In the genomic region with DNA sequence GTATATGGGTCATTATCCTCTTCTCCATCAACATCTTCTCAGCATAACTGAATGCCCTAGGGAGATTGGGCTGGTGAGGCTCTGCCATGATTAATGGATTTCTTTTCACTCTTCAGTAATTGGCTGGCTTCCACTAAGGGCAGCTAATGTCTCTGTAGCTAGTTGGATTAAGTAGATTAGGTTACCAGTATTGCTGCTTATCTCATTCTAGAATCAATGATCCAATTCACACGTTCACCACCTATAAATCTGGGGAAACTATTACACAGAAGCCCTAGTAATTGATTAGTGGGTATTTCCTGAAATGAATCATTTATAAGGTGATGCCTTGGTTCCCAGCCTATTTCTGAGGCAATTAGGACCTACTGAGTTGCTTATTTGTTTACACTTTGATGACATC, we compare ENCODE assay signal across 33 cellular contexts.
DNase-seq lines count a peak whose midpoint lies in the region; ATAC-seq and TF ChIP-seq lines count a peak whose summit lies in the region.
"Had no signal": no experiment of that assay in that cellular context is flagged by ENCODE, and none has a peak within 500 bp of the region (broad histone marks: within the 10 kb centered on the region; RNA-seq: fewer than 3 reads in every experiment).

No MANE protein-coding gene starts in this region.

- H3K27ac Mint-ChIP-seq in MCF 10A (ENCODE audit: low read depth, unreplicated experiment) = peak overlapping the region; percentile 63
- no peak overlapping the region for H3K27ac Mint-ChIP-seq in activated T-helper 17 cell treated with anti-CD3 and anti-CD28 coated beads, Interleukin-2, amount 50 U/mL, for 72 hours
- H3K27ac Mint-ChIP-seq: activated CD4-positive, alpha-beta memory T cell treated with anti-CD3 and anti-CD28 coated beads, Interleukin-2, amount 10 ng/mL, durations not matched to agents 7 days and 5 days; B cell; CD8-positive, alpha-beta memory T cell; effector memory CD8-positive, alpha-beta T cell; immature natural killer cell; stimulated activated naive CD8-positive, alpha-beta T cell treated with anti-CD3 and anti-CD28 coated beads, Interleukin-15, amount 100 ng/mL, for 72 hours; T-helper 1 cell treated with Interleukin-12 subunit alpha and Interleukin-12 subunit beta and Interleukin-4 antibody, amounts not matched to agents 30 μg/mL and 1 μg/mL, for 36 hours had no signal

- WGBS in prostate gland = 37% methylated on average over 1 of the region's 1 CpG

- no peak for ATAC-seq in Right ventricle myocardium inferior
- no peak for ATAC-seq in activated T-helper 17 cell treated with anti-CD3 and anti-CD28 coated beads, Interleukin-2, amount 50 U/mL, for 72 hours (replicated peaks)
- ATAC-seq: effector memory CD8-positive, alpha-beta T cell; K562; left colon; psoas muscle; stimulated activated naive CD8-positive, alpha-beta T cell treated with anti-CD3 and anti-CD28 coated beads, Interleukin-15, amount 100 ng/mL, for 72 hours had no signal

- H3K4me3 ChIP-seq in breast epithelium = no peak overlapping the region
- H3K4me3 ChIP-seq in epithelial cell of esophagus (ENCODE audit: low read length) = no peak overlapping the region
- H3K4me3 ChIP-seq in uterus = no peak overlapping the region
- H3K4me3 ChIP-seq in prostate gland = no peak overlapping the region
- H3K4me3 ChIP-seq: cardiac muscle cell, coronary artery, esophagus squamous epithelium, K562, MG63, psoas muscle, SJSA1, transverse colon had no signal

- TF ChIP-seq POLR2A in breast epithelium (IDR thresholded peaks at IDR 0.05) (no peak), uterus (IDR thresholded peaks at IDR 0.05) (no peak), prostate gland (IDR thresholded peaks at IDR 0.05) (no peak)

- BruUV-seq in MCF 10A (replicated peaks; lab: Mats Ljungman, UMichigan) = no TSS peak

- no peak overlapping the region for H3K4me3 Mint-ChIP-seq in MCF 10A (ENCODE audit: unreplicated experiment)
- no peak overlapping the region for H3K4me3 Mint-ChIP-seq in activated T-helper 17 cell treated with anti-CD3 and anti-CD28 coated beads, Interleukin-2, amount 50 U/mL, for 72 hours
- H3K4me3 Mint-ChIP-seq: activated CD4-positive, alpha-beta memory T cell treated with anti-CD3 and anti-CD28 coated beads, Interleukin-2, amount 10 ng/mL, durations not matched to agents 7 days and 5 days; B cell; CD8-positive, alpha-beta memory T cell; effector memory CD8-positive, alpha-beta T cell; immature natural killer cell; stimulated activated naive CD8-positive, alpha-beta T cell treated with anti-CD3 and anti-CD28 coated beads, Interleukin-15, amount 100 ng/mL, for 72 hours; T-helper 1 cell treated with Interleukin-12 subunit alpha and Interleukin-12 subunit beta and Interleukin-4 antibody, amounts not matched to agents 30 μg/mL and 1 μg/mL, for 36 hours had no signal

- no peaks in the 10 kb centered on the region for H3K9me3 Mint-ChIP-seq in MCF 10A (ENCODE audit: unreplicated experiment)
- no peaks in the 10 kb centered on the region for H3K9me3 Mint-ChIP-seq in activated T-helper 17 cell treated with anti-CD3 and anti-CD28 coated beads, Interleukin-2, amount 50 U/mL, for 72 hours
- H3K9me3 Mint-ChIP-seq: activated CD4-positive, alpha-beta memory T cell treated with anti-CD3 and anti-CD28 coated beads, Interleukin-2, amount 10 ng/mL, durations not matched to agents 7 days and 5 days; effector memory CD8-positive, alpha-beta T cell; immature natural killer cell; stimulated activated naive CD8-positive, alpha-beta T cell treated with anti-CD3 and anti-CD28 coated beads, Interleukin-15, amount 100 ng/mL, for 72 hours; T-helper 1 cell treated with Interleukin-12 subunit alpha and Interleukin-12 subunit beta and Interleukin-4 antibody, amounts not matched to agents 30 μg/mL and 1 μg/mL, for 36 hours had no signal

- TF ChIP-seq CTCF in MCF 10A (IDR thresholded peaks at IDR 0.05; ENCODE audit: unreplicated experiment) (no peak), breast epithelium (IDR thresholded peaks at IDR 0.05) (no peak), epithelial cell of esophagus (IDR thresholded peaks at IDR 0.05; ENCODE audit: insufficient read depth, low read depth, low read length, missing control alignments) (no peak), uterus (IDR thresholded peaks at IDR 0.05) (no peak), prostate gland (IDR thresholded peaks at IDR 0.05) (no peak)

- peaks cover 6% of the 10 kb centered on the region for H3K36me3 Mint-ChIP-seq in MCF 10A (ENCODE audit: insufficient read depth, unreplicated experiment)
- H3K36me3 Mint-ChIP-seq in activated T-helper 17 cell treated with anti-CD3 and anti-CD28 coated beads, Interleukin-2, amount 50 U/mL, for 72 hours (ENCODE audit: low read depth) = no peaks in the 10 kb centered on the region
- H3K36me3 Mint-ChIP-seq: CD8-positive, alpha-beta memory T cell; immature natural killer cell had no signal

- CTCF ChIA-PET in MCF 10A (lab: Yijun Ruan, JAX) = interaction anchor here (1.0 to 1.5 kb wide), 5 partner anchors 11 to 290 kb away, joined by 3 to 7 read pairs (median 3); no protein-coding TSS in a partner anchor

- H3K36me3 ChIP-seq in breast epithelium (no peaks in the 10 kb centered on the region), uterus (no peaks in the 10 kb centered on the region), prostate gland (no peaks in the 10 kb centered on the region)
- H3K36me3 ChIP-seq: cardiac muscle cell, esophagus squamous epithelium, MG63, neutrophil, SJSA1, transverse colon had no signal

- DNase-seq in MCF 10A (ENCODE audit: unreplicated experiment) = no peak
- DNase-seq in breast epithelium (ENCODE audit: low spot score in 2 of 2) = no peak
- DNase-seq in NCI-H82 treated with DMSO at 0.1 percent for 48 hours (lab: John Stamatoyannopoulos, UW; ENCODE audit: unreplicated experiment) = peak; percentile 92
- peak; percentile 33 for DNase-seq in epithelial cell of esophagus (ENCODE audit: low read depth)
- no peak for DNase-seq in uterus
- DNase-seq in Right ventricle myocardium inferior (ENCODE audit: missing footprints) = no peak
- no peak for DNase-seq in prostate gland (ENCODE audit: low spot score)
- DNase-seq: activated CD4-positive, alpha-beta memory T cell treated with anti-CD3 and anti-CD28 coated beads, Interleukin-2, amount 10 ng/mL, durations not matched to agents 7 days and 5 days; activated CD4-positive, CD25-positive, alpha-beta regulatory T cell treated with anti-CD3 and anti-CD28 coated beads, Interleukin-2, amount 50 U/mL, for 72 hours; activated CD8-positive, alpha-beta memory T cell treated with anti-CD3 and anti-CD28 coated beads, Interleukin-2, amount 50 U/mL, for 48 hours; activated naive CD4-positive, alpha-beta T cell treated with anti-CD3 and anti-CD28 coated beads, Interleukin-2, amount 50 U/mL, for 16 hours; amniotic stem cell; CD8-positive, alpha-beta memory T cell; effector memory CD8-positive, alpha-beta T cell; esophagus squamous epithelium; foreskin melanocyte; hypothalamus; immature natural killer cell; left colon; MG63; NCI-H2029 treated with DMSO at 0.1 percent for 48 hours; NCI-H510A; psoas muscle; stimulated activated naive CD8-positive, alpha-beta T cell treated with anti-CD3 and anti-CD28 coated beads, Interleukin-15, amount 100 ng/mL, for 72 hours; transverse colon had no signal

- POLR2A ChIA-PET in MCF 10A (lab: Yijun Ruan, JAX) = interaction anchor here (0.6 to 2.5 kb wide), 8 partner anchors 11 to 316 kb away, joined by 3 to 34 read pairs (median 4); a partner anchor contains a TSS

- intact Hi-C loops in MCF 10A (cut with micrococcal nuclease) = loop anchor here (5.0 kb wide), 1 partner anchor 142 kb away; no protein-coding TSS in a partner anchor
- intact Hi-C loops in breast epithelium (cut with DNase I; ENCODE audit: low total_unique reads) = no loop called here
- intact Hi-C loops in uterus (cut with DNase I; ENCODE audit: low total_unique reads) = no loop called here
- intact Hi-C loops in Right ventricle myocardium inferior (cut with DNase I) = no loop called here
- intact Hi-C loops in prostate gland (cut with DNase I) = no loop called here

- H3K4me1 ChIP-seq in breast epithelium (no peaks in the 10 kb centered on the region), uterus (no peaks in the 10 kb centered on the region), prostate gland (replicated peaks) (peaks cover 5% of the 10 kb centered on the region)
- H3K4me1 ChIP-seq: psoas muscle, SJSA1, transverse colon had no signal

- no peaks in the 10 kb centered on the region for H3K27me3 ChIP-seq in breast epithelium
- no peaks in the 10 kb centered on the region for H3K27me3 ChIP-seq in uterus
- no peaks in the 10 kb centered on the region for H3K27me3 ChIP-seq in prostate gland (replicated peaks; ENCODE audit: insufficient read depth)
- H3K27me3 ChIP-seq: cardiac muscle cell, esophagus squamous epithelium, MG63, neutrophil, transverse colon had no signal

- H3K4me1 Mint-ChIP-seq in MCF 10A (ENCODE audit: insufficient read depth, unreplicated experiment) = peaks cover 55% of the 10 kb centered on the region
- no peaks in the 10 kb centered on the region for H3K4me1 Mint-ChIP-seq in activated T-helper 17 cell treated with anti-CD3 and anti-CD28 coated beads, Interleukin-2, amount 50 U/mL, for 72 hours
- H3K4me1 Mint-ChIP-seq: activated CD4-positive, alpha-beta memory T cell treated with anti-CD3 and anti-CD28 coated beads, Interleukin-2, amount 10 ng/mL, durations not matched to agents 7 days and 5 days; B cell; CD8-positive, alpha-beta memory T cell; immature natural killer cell; stimulated activated naive CD8-positive, alpha-beta T cell treated with anti-CD3 and anti-CD28 coated beads, Interleukin-15, amount 100 ng/mL, for 72 hours had no signal

- no peak overlapping the region for H3K27ac ChIP-seq in breast epithelium
- peak overlapping the region; percentile 2 to 6 for H3K27ac ChIP-seq in uterus
- H3K27ac ChIP-seq in prostate gland = peak overlapping the region in 1 of 2 donors; percentile 16
- H3K27ac ChIP-seq: cardiac muscle cell, coronary artery, neutrophil, psoas muscle, SJSA1, transverse colon had no signal

- no peaks in the 10 kb centered on the region for H3K27me3 Mint-ChIP-seq in MCF 10A (ENCODE audit: insufficient read depth, unreplicated experiment)
- peaks cover 4% of the 10 kb centered on the region for H3K27me3 Mint-ChIP-seq in activated T-helper 17 cell treated with anti-CD3 and anti-CD28 coated beads, Interleukin-2, amount 50 U/mL, for 72 hours
- H3K27me3 Mint-ChIP-seq: activated CD4-positive, alpha-beta memory T cell treated with anti-CD3 and anti-CD28 coated beads, Interleukin-2, amount 10 ng/mL, durations not matched to agents 7 days and 5 days had no signal

- no peaks in the 10 kb centered on the region for H3K9me3 ChIP-seq in breast epithelium
- no peaks in the 10 kb centered on the region for H3K9me3 ChIP-seq in uterus
- H3K9me3 ChIP-seq in prostate gland = no peaks in the 10 kb centered on the region
- H3K9me3 ChIP-seq: esophagus squamous epithelium, MG63, neutrophil, psoas muscle, SJSA1, transverse colon had no signal

Comparison
In these comparisons a context has a peak if more than half of its experiments do, and no peak if none do; other contexts are left out.
1. DNase-seq: peak in NCI-H82 treated with DMSO at 0.1 percent for 48 hours (single experiment) and epithelial cell of esophagus (single experiment); none in MCF 10A (single experiment), breast epithelium (0 of 2), uterus (0 of 2), Right ventricle myocardium inferior (single experiment) and prostate gland (single experiment).
2. H3K27ac ChIP-seq: peak in uterus (2 of 2); none in breast epithelium (0 of 2).